8 cellular contexts compared by ENCODE assay signal in genomic region chr2:172095905-172096660, GRCh38. TPM values are rescaled to one million over a fixed set of nuclear protein-coding genes. Genes with fewer than 3 reads are reported as not detected.
DNase-seq lines count a peak whose midpoint lies in the region; ATAC-seq and TF ChIP-seq lines count a peak whose summit lies in the region.

No MANE protein-coding gene starts in this region.

- peaks cover 1% of the 10 kb centered on the region for H3K9me3 ChIP-seq in thymus (ENCODE audit: control insufficient read depth)

- WGBS in thymus, result 6% methylated on average over 42 of the region's 42 CpGs

- DNase-seq in GM12865 (ENCODE audit: low read depth), result no peak
- DNase-seq in SW480 (ENCODE audit: low spot score), result peak; percentile 24
- DNase-seq in foreskin keratinocyte, result peak in 1 of 2 donors; percentile 61
- no peak for DNase-seq in stimulated activated CD8-positive, alpha-beta memory T cell treated with anti-CD3 and anti-CD28 coated beads, Interleukin-4, amount 100 ng/mL, for 48 hours
- no peak for DNase-seq in SKM-1 treated with dmso at 0.1 percent for 144 hours (lab: John Stamatoyannopoulos, UW; ENCODE audit: unreplicated experiment)

- H3K4me3 ChIP-seq in GM12865 (ENCODE audit: low read depth, low read length) (peak overlapping the region; percentile 69), thymus (ENCODE audit: low read length) (peak overlapping the region; percentile 37)

- ATAC-seq in foreskin keratinocyte (no peak), GM21390 (IDR thresholded peaks at IDR 0.05; ENCODE audit: unreplicated experiment) (no peak)

- H3K27me3 ChIP-seq in foreskin keratinocyte (no peaks in the 10 kb centered on the region), thymus (ENCODE audit: control insufficient read depth, insufficient read depth) (peaks cover 89% of the 10 kb centered on the region)

- TF ChIP-seq CTCF in 22Rv1 (IDR thresholded peaks at IDR 0.05) (peak; percentile 45), GM12865 (IDR thresholded peaks at IDR 0.05; ENCODE audit: insufficient read depth, low read depth, low read length, missing control alignments) (peak; percentile 20), foreskin keratinocyte (conservative IDR thresholded peaks at IDR 0.05) (peak; percentile 50)

- H3K4me1 ChIP-seq in foreskin keratinocyte (peaks cover 18% of the 10 kb centered on the region), thymus (ENCODE audit: control insufficient read depth, insufficient read depth, low read length) (peaks cover 26% of the 10 kb centered on the region)

- no peaks in the 10 kb centered on the region for H3K36me3 ChIP-seq in thymus (ENCODE audit: control insufficient read depth, insufficient read depth)

- H3K27ac ChIP-seq in 22Rv1 (peak overlapping the region; percentile 83), foreskin keratinocyte (peak overlapping the region; percentile 97), thymus (ENCODE audit: low read depth) (peak overlapping the region; percentile 8)

RNA-seq across cellular contexts. Expression of gene DLX2, which starts 6.6 kb away (rescaled TPM):
- 1.1 and 1.4 TPM in 2 replicates for total RNA-seq in foreskin keratinocyte
- 1.1 and 1.9 TPM in 2 replicates for polyA plus RNA-seq in foreskin keratinocyte
- 0.43 TPM for polyA plus RNA-seq in thymus

RNA-seq across cellular contexts. Expression of gene DLX1, which starts 10.8 kb away (rescaled TPM):
- total RNA-seq in foreskin keratinocyte, result 6.2 and 7.0 TPM in 2 replicates
- polyA plus RNA-seq in foreskin keratinocyte (5.9 and 6.5 TPM in 2 replicates), thymus (0.23 TPM)

Comparison
In these comparisons a context has a peak if more than half of its experiments do, and no peak if none do; other contexts are left out.
1. H3K27ac ChIP-seq: peak in every context shown above with its lines; median percentile 97 in foreskin keratinocyte; 83 in 22Rv1; 8 in thymus.